Comparison of ENCODE assay signal across 20 cellular contexts in the genomic region with DNA sequence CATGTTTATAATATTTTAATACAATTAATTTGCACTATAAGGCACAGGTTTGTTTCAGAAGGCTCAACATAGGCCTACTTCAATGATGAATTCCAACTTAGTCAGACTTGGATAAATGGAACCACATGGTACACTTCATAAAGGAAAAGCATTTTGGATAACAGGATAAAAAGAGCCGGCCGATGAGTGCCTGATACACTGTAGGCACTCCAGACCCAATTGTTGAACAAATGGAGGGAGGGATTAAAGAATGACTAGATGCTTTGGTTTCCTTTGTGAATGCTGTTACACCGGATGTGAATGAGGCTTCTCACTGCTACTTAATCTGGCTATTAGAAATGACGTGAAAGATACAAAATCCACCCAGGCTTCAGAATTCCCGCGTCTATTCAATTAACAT.
DNase-seq lines count a peak whose midpoint lies in the region; ATAC-seq, FAIRE-seq and TF ChIP-seq lines count a peak whose summit lies in the region.
"Had no signal": no experiment of that assay in that cellular context is flagged by ENCODE, and none has a peak within 500 bp of the region (broad histone marks: within the 10 kb centered on the region; RNA-seq: fewer than 3 reads in every experiment).

No MANE protein-coding gene starts in this region.

- H4K20me1 ChIP-seq in endothelial cell of umbilical vein (replicated peaks; ENCODE audit: control insufficient read depth, extremely low read depth, insufficient read depth, low read length): no peaks in the 10 kb centered on the region

- H3K4me3 ChIP-seq in endothelial cell of umbilical vein (replicated peaks in 1 of 3; ENCODE audit: insufficient read depth in 1 of 3, low read depth in 1 of 3, low read length in 3 of 3): no peak overlapping the region

- TF ChIP-seq CTCF in endothelial cell of umbilical vein (IDR thresholded peaks at IDR 0.05; ENCODE audit: extremely low read depth in 1 of 2, insufficient read depth in 1 of 2, low read depth in 1 of 2, low read length in 2 of 2): no peak

- no peaks in the 10 kb centered on the region for H3K79me2 ChIP-seq in endothelial cell of umbilical vein (ENCODE audit: control insufficient read depth, insufficient read depth, low read length)

- no peak for TF ChIP-seq POLR2A in endothelial cell of umbilical vein (IDR thresholded peaks at IDR 0.05; ENCODE audit: low read depth, low read length)

- no peaks in the 10 kb centered on the region for H3K9me1 ChIP-seq in endothelial cell of umbilical vein (replicated peaks; ENCODE audit: control insufficient read depth, extremely low read depth, insufficient read depth, low read length)

- FAIRE-seq in endothelial cell of umbilical vein (lab: Jason Lieb, UNC) (no peak), urothelium cell line (lab: Jason Lieb, UNC) (no peak)
- FAIRE-seq: A204.1, G401.6, GM12891, H1 had no signal

- dilution Hi-C loops in endothelial cell of umbilical vein (cut with MboI; ENCODE audit: extremely low pct_ligation_motif_present, low sequenced_read_pairs): no loop called here

- peaks cover 42 to 56% of the 10 kb centered on the region in 2 experiments for H3K27me3 ChIP-seq in endothelial cell of umbilical vein (ENCODE audit: control insufficient read depth in 2 of 2, insufficient read depth in 2 of 2, low read length in 2 of 2)
- H3K27me3 ChIP-seq: BE2C had no signal

- ATAC-seq in HG02798 (IDR thresholded peaks at IDR 0.05; ENCODE audit: poor library complexity, unreplicated experiment): no peak

- H3K9me3 ChIP-seq in KOPT-K1 (ENCODE audit: insufficient read depth, low read length, poor library complexity, severe bottlenecking) (no peaks in the 10 kb centered on the region), endothelial cell of umbilical vein (replicated peaks; ENCODE audit: control insufficient read depth, insufficient read depth, low read length) (no peaks in the 10 kb centered on the region)
- H3K9me3 ChIP-seq: BE2C had no signal

- no peaks in the 10 kb centered on the region; the same call in 1 of the 2 replicates for H3K36me3 ChIP-seq in KOPT-K1 (ENCODE audit: insufficient read depth, low read length)
- H3K36me3 ChIP-seq in endothelial cell of umbilical vein (ENCODE audit: control insufficient read depth in 2 of 2, extremely low read depth in 1 of 2, insufficient read depth in 2 of 2, low read length in 2 of 2): no peaks in the 10 kb centered on the region
- H3K36me3 ChIP-seq: BE2C had no signal

- BruUV-seq in endothelial cell of umbilical vein (replicated peaks; lab: Mats Ljungman, UMichigan): no TSS peak

- no peak overlapping the region for H3K4me2 ChIP-seq in endothelial cell of umbilical vein (ENCODE audit: insufficient read depth, low read length)

- CTCF ChIA-PET in endothelial cell of umbilical vein (lab: Charles Lee): interaction anchor here (2.5 to 3.6 kb wide), 2 partner anchors 247 to 268 kb away, joined by 9 to 21 read pairs; no protein-coding TSS in a partner anchor

- H2AFZ ChIP-seq in endothelial cell of umbilical vein (ENCODE audit: low read depth, low read length): no peak overlapping the region

- H3K4me1 ChIP-seq in endothelial cell of umbilical vein (ENCODE audit: control insufficient read depth, extremely low read depth, insufficient read depth, low read length): peaks cover 4% of the 10 kb centered on the region

- DNase-seq in endothelial cell of umbilical vein (ENCODE audit: low read depth, low spot score): no peak
- DNase-seq in urothelium cell line (ENCODE audit: low spot score): no peak
- DNase-seq in head of caudate nucleus: no peak
- DNase-seq: ACHN; BE2C; C1 segment of cervical spinal cord; CD4-positive, CD25-positive, alpha-beta regulatory T cell; CD8-positive, alpha-beta memory T cell; COR-L47; DMS 273 treated with DMSO at 0.1 percent for 48 hours; H9 had no signal

- POLR2A ChIA-PET in endothelial cell of umbilical vein (lab: Charles Lee): no interaction called here

- no peak overlapping the region for H3K9ac ChIP-seq in endothelial cell of umbilical vein (replicated peaks; ENCODE audit: extremely low read depth, insufficient read depth, low read length)

- H3K27ac ChIP-seq in KOPT-K1 (ENCODE audit: low read depth, low read length, poor library complexity, severe bottlenecking) (peak overlapping the region; percentile 30), angular gyrus (ENCODE audit: low read depth, low read length) (peak overlapping the region; percentile 3), endothelial cell of umbilical vein (ENCODE audit: insufficient read depth, low read depth, low read length) (no peak overlapping the region), temporal lobe (ENCODE audit: low read depth, low read length) (peak overlapping the region; percentile 96)
- H3K27ac ChIP-seq: HL-60 had no signal

- intact Hi-C loops in endothelial cell of umbilical vein (cut with micrococcal nuclease) (no loop called here), head of caudate nucleus (cut with DNase I) (loop anchor here (10.0 kb wide), 1 partner anchor 248 kb away; no protein-coding TSS in a partner anchor)

TF ChIP-seq in endothelial cell of umbilical vein, 7 proteins besides CTCF, POLR2A, EP300 and RAD21:
- no peak for TF ChIP-seq MYC (IDR thresholded peaks at IDR 0.05; ENCODE audit: low read depth, low read length)
- peak; percentile 32 for TF ChIP-seq EZH2 (IDR thresholded peaks at IDR 0.05; ENCODE audit: borderline replicate concordance, low read depth, low read length, severe bottlenecking)
